Comparison of ENCODE assay signal across 30 cellular contexts in genomic region chr9:132211570-132211969, GRCh38.
"Had no signal": no experiment of that assay in that cellular context is flagged by ENCODE, and none has a peak within 500 bp of the region (broad histone marks: within the 10 kb centered on the region; RNA-seq: fewer than 3 reads in every experiment).

No MANE protein-coding gene starts in this region.

- H3K4me1 ChIP-seq: breast epithelium had no signal

- FAIRE-seq: astrocyte, TTC549 had no signal

- ATAC-seq: body of pancreas had no signal

- DNase-seq: activated B cell treated with CpG ODN at 0.5 μM for 24 hours; activated CD4-positive, alpha-beta memory T cell treated with anti-CD3 and anti-CD28 coated beads for 36 hours; activated CD4-positive, alpha-beta T cell treated with anti-CD3 and anti-CD28 coated beads for 4 hours; activated CD4-positive, alpha-beta T cell treated with anti-CD3 and anti-CD28 coated beads, Interleukin-2, amount 10 ng/mL, durations not matched to agents 24 days and 14 days; activated CD4-positive, alpha-beta T cell treated with anti-CD3 and anti-CD28 coated beads, Interleukin-2, amount 50 U/mL, for 1 hour; activated CD4-positive, alpha-beta T cell treated with anti-CD3 and anti-CD28 coated beads, Interleukin-2, amount 50 U/mL, for 4 hours; activated CD4-positive, CD25-positive, alpha-beta regulatory T cell treated with anti-CD3 and anti-CD28 coated beads, Interleukin-2, amount 50 U/mL, for 72 hours; activated CD8-positive, alpha-beta memory T cell treated with anti-CD3 and anti-CD28 coated beads, Interleukin-2, amount 50 U/mL, for 4 hours; activated effector memory CD4-positive, alpha-beta T cell treated with anti-CD3 and anti-CD28 coated beads, Interleukin-2, amount 50 U/mL, for 16 hours; activated gamma-delta T cell treated with Interleukin-2 at 50 U/mL for 16 hours; activated naive CD4-positive, alpha-beta T cell; activated naive CD4-positive, alpha-beta T cell treated with anti-CD3 and anti-CD28 coated beads for 36 hours; activated naive CD4-positive, alpha-beta T cell treated with anti-CD3 and anti-CD28 coated beads, Interleukin-2, amount 50 U/mL, for 16 hours; activated naive CD8-positive, alpha-beta T cell treated with anti-CD3 and anti-CD28 coated beads for 36 hours; activated T-cell treated with anti-CD3 and anti-CD28 coated beads for 4 hours; activated T-cell treated with anti-CD3 and anti-CD28 coated beads, Interleukin-2, amount 50 U/mL, for 1 hour; activated T-cell treated with anti-CD3 and anti-CD28 coated beads, Interleukin-2, amount 50 U/mL, for 4 hours; adrenal gland; amniotic stem cell; aorta; body of pancreas; brain microvascular endothelial cell; central memory CD4-positive, alpha-beta T cell; T-helper 1 cell; T-helper 2 cell; T-helper 9 cell had no signal

- H3K27ac ChIP-seq: adrenal gland, body of pancreas, brain microvascular endothelial cell, breast epithelium, VCaP had no signal

- H3K36me3 ChIP-seq: adrenal gland, brain microvascular endothelial cell, breast epithelium had no signal

- H3K4me3 ChIP-seq: adrenal gland, body of pancreas, breast epithelium had no signal

- H3K27me3 ChIP-seq: adrenal gland, body of pancreas, brain microvascular endothelial cell had no signal

- H3K9me3 ChIP-seq: adrenal gland, body of pancreas, breast epithelium had no signal
